ENCODE assay signal across 8 cellular contexts in the genomic region with DNA sequence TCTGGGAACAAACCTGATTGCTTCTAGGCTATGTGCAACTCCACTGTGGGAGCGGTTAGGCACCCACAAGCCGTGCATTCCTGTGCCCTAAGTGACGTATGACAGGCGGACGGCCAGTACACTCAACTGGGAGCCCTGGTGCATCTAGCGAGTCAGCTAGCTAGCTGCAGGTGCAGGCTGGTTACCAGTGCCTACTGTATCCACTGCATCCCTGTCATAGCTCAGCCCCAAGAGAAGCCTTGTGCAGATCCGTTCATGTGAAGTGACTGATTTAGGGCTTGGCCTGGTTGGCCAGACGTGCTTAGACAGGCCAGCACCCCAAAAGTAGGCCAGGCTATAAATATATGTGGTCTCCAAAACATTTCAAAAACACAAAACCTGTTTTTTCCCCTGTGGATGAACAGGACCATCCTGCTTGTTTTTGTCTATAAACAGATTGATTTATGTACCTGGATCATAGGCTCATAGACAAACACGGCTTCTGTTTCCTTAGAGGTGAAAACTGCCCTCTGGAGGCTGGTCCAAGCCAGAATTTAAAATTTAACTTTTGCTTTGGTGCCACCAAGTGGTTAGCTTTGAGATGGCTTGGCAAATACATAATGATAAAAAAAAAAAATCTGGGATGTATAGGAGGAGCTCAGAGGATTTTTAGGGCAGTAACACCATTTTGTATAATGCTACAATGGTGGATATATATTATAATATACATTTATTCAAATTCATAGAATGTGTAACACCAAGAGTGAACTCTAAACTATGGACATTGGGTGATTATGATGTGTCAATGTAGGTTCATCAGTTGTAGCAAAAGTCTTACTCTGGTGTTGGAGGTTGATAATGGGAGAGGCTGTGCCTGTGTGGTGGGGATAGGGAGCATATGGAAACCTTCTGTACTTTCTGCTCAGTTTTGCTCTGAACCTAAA.
DNase-seq lines count a peak whose midpoint lies in the region; ATAC-seq lines count a peak whose summit lies in the region.

No MANE protein-coding gene starts in this region.

- no peak overlapping the region for H3K4ac ChIP-seq in mesendoderm (ENCODE audit: low read depth, low read length)

- H3K27me3 Mint-ChIP-seq in stimulated activated naive B cell treated with anti-CD40 and anti-IgM and Interleukin-4, amounts not matched to agents 10 μg/mL and 1 μg/mL and 100 μg/mL, for 72 hours = no peaks in the 10 kb centered on the region

- no peak overlapping the region for H3K4me2 ChIP-seq in mesendoderm (ENCODE audit: low read length)

- no peak overlapping the region for H2BK5ac ChIP-seq in mesendoderm (ENCODE audit: low read length)

- no peak overlapping the region for H3K23ac ChIP-seq in mesendoderm (ENCODE audit: low read length)

- no peak overlapping the region for H4K5ac ChIP-seq in mesendoderm (ENCODE audit: low read length)

- no peak overlapping the region for H2AK5ac ChIP-seq in mesendoderm (ENCODE audit: low read length)

- H3K36me3 ChIP-seq in effector memory CD4-positive, alpha-beta T cell (ENCODE audit: control insufficient read depth, insufficient read depth, low read length) = no peaks in the 10 kb centered on the region
- H3K36me3 ChIP-seq in mesendoderm (ENCODE audit: control insufficient read depth, insufficient read depth, low read length) = no peaks in the 10 kb centered on the region

- H3K9me3 Mint-ChIP-seq in stimulated activated naive B cell treated with anti-CD40 and anti-IgM and Interleukin-4, amounts not matched to agents 10 μg/mL and 1 μg/mL and 100 μg/mL, for 72 hours = no peaks in the 10 kb centered on the region

- no peak overlapping the region for H3K18ac ChIP-seq in mesendoderm (ENCODE audit: low read length)

- no peaks in the 10 kb centered on the region for H3K79me2 ChIP-seq in mesendoderm (ENCODE audit: control insufficient read depth, insufficient read depth, low read length)

- no peak overlapping the region for H3K9ac ChIP-seq in mesendoderm (ENCODE audit: low read length)

- no peak overlapping the region for H2BK15ac ChIP-seq in mesendoderm (replicated peaks; ENCODE audit: low read depth)

- H3K79me1 ChIP-seq in mesendoderm (ENCODE audit: low read length) = no peaks in the 10 kb centered on the region

- no peak overlapping the region for H3K27ac ChIP-seq in effector memory CD4-positive, alpha-beta T cell (ENCODE audit: insufficient read depth, low read length, poor library complexity, severe bottlenecking)
- H3K27ac ChIP-seq in mesendoderm (ENCODE audit: low read depth, low read length) = no peak overlapping the region

- H4K8ac ChIP-seq in mesendoderm (ENCODE audit: low read depth, low read length) = no peak overlapping the region

- no peak overlapping the region for H2BK120ac ChIP-seq in mesendoderm (ENCODE audit: low read depth, low read length)

- H3K9me3 ChIP-seq in effector memory CD4-positive, alpha-beta T cell (ENCODE audit: control insufficient read depth, low read length) = no peaks in the 10 kb centered on the region

- WGBS in mesendoderm (ENCODE audit: extremely low coverage, insufficient coverage, low lambda C conversion rate) = no CpG with 5 or more reads among the region's 9 CpGs

- H3K4me1 ChIP-seq in effector memory CD4-positive, alpha-beta T cell (ENCODE audit: control insufficient read depth, insufficient read depth, low read length, poor library complexity, severe bottlenecking) = no peaks in the 10 kb centered on the region
- no peaks in the 10 kb centered on the region for H3K4me1 ChIP-seq in mesendoderm (ENCODE audit: control insufficient read depth, low read depth, low read length)

- H3K56ac ChIP-seq in mesendoderm (ENCODE audit: low read length) = peak overlapping the region; percentile 54

- H3K27me3 ChIP-seq in effector memory CD4-positive, alpha-beta T cell (replicated peaks; ENCODE audit: control insufficient read depth, insufficient read depth, low read length, poor library complexity, severe bottlenecking) = no peaks in the 10 kb centered on the region
- no peaks in the 10 kb centered on the region for H3K27me3 ChIP-seq in mesendoderm (ENCODE audit: insufficient read depth, low read length, poor library complexity)

- no peak overlapping the region for H3K27ac Mint-ChIP-seq in stimulated activated naive B cell treated with anti-CD40 and anti-IgM and Interleukin-4, amounts not matched to agents 10 μg/mL and 1 μg/mL and 100 μg/mL, for 72 hours

- ATAC-seq in GM19372 (IDR thresholded peaks at IDR 0.05; ENCODE audit: low read depth, unreplicated experiment) (peak; percentile 94), HG03439 (IDR thresholded peaks at IDR 0.05; ENCODE audit: unreplicated experiment) (peak; percentile 92)
- ATAC-seq in stimulated activated naive B cell treated with anti-CD40 and anti-IgM and Interleukin-4, amounts not matched to agents 10 μg/mL and 1 μg/mL and 100 μg/mL, for 72 hours (replicated peaks) = peak; percentile 83 to 89

- H3K4me1 Mint-ChIP-seq in stimulated activated naive B cell treated with anti-CD40 and anti-IgM and Interleukin-4, amounts not matched to agents 10 μg/mL and 1 μg/mL and 100 μg/mL, for 72 hours = peaks cover 0 to 6% of the 10 kb centered on the region in 2 donors

- DNase-seq in COLO829 (ENCODE audit: low spot score) = peak; percentile 74
- DNase-seq in NCI-H460 (ENCODE audit: extremely low read depth, low read depth) = peak; percentile 69
- DNase-seq in activated CD4-positive, alpha-beta T cell treated with anti-CD3 and anti-CD28 coated beads for 48 hours = peak; percentile 69
- peak in 2 of 3 donors; percentile 8 to 26 for DNase-seq in effector memory CD4-positive, alpha-beta T cell
- DNase-seq in mesendoderm = peak; percentile 76
- DNase-seq in stimulated activated naive B cell treated with anti-CD40 and anti-IgM and Interleukin-4, amounts not matched to agents 10 μg/mL and 1 μg/mL and 100 μg/mL, for 72 hours = peak; percentile 39

- no peak overlapping the region for H3K4me3 Mint-ChIP-seq in stimulated activated naive B cell treated with anti-CD40 and anti-IgM and Interleukin-4, amounts not matched to agents 10 μg/mL and 1 μg/mL and 100 μg/mL, for 72 hours

- H3K36me3 Mint-ChIP-seq in stimulated activated naive B cell treated with anti-CD40 and anti-IgM and Interleukin-4, amounts not matched to agents 10 μg/mL and 1 μg/mL and 100 μg/mL, for 72 hours = no peaks in the 10 kb centered on the region

- H3K4me3 ChIP-seq in effector memory CD4-positive, alpha-beta T cell (ENCODE audit: insufficient read depth, low read depth, low read length, poor library complexity, severe bottlenecking) = no peak overlapping the region
- H3K4me3 ChIP-seq in mesendoderm (ENCODE audit: low read length) = no peak overlapping the region

Comparison
In these comparisons a context has a peak if more than half of its experiments do, and no peak if none do; other contexts are left out.
1. DNase-seq: peak in every context shown above with its lines; median percentile 76 in mesendoderm; 74 in COLO829; 69 in NCI-H460; 69 in activated CD4-positive, alpha-beta T cell treated with anti-CD3 and anti-CD28 coated beads for 48 hours; 39 in stimulated activated naive B cell treated with anti-CD40 and anti-IgM and Interleukin-4, amounts not matched to agents 10 μg/mL and 1 μg/mL and 100 μg/mL, for 72 hours; 17 in effector memory CD4-positive, alpha-beta T cell.